ENCODE assay signal across 2 cellular contexts in the genomic region with DNA sequence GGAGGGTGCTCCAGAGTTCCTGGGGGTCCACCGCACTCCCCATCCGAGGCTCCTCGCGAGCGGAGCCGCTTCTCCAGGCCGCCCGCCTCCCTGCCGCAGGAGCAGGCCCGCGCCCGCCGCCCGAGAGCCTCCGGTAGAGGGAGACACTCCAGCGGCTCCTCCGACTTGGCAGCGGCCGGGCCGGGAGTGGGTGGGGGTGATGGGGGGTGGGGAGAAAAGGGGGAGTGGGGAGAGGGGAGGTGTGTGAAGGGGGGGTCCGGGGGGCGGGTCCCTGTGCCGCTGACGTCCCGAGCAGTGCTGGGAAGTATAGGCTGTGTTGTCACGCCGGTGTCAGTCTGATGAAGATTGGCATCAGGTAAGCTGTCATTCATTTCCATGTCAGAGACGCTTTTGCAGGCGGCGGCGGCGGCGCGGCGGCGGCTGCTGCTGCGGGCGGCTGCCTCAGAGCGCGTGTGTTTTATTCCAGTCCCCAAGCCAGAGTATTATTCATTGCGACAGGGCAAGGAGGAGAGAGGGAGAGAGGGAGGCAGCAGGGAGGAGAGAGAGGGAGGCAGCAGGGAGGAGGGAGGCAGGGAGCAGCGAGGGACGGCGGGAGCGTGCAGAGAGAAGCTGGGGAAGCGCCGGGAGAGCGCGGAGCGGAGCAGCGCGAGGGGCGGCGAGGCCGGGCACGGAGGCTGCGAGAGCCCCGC.
TF ChIP-seq lines count a peak whose summit lies in the region.

A gene with protein sequence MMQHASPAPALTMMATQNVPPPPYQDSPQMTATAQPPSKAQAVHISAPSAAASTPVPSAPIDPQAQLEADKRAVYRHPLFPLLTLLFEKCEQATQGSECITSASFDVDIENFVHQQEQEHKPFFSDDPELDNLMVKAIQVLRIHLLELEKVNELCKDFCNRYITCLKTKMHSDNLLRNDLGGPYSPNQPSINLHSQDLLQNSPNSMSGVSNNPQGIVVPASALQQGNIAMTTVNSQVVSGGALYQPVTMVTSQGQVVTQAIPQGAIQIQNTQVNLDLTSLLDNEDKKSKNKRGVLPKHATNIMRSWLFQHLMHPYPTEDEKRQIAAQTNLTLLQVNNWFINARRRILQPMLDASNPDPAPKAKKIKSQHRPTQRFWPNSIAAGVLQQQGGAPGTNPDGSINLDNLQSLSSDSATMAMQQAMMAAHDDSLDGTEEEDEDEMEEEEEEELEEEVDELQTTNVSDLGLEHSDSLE (plus strand): TSS at position 330 of the 689 bp plus-strand sequence. CDS start 186,555 bp downstream, outside the sequence.

TF ChIP-seq in HEK293T, 16 proteins besides CTCF, POLR2A, EP300 and RAD21 (continued from another document):
- TF ChIP-seq ELF4 (IDR thresholded peaks at IDR 0.05), result no peak
- TF ChIP-seq FOXA1 (IDR thresholded peaks at IDR 0.05), result no peak

TF ChIP-seq in neural cell, 6 proteins besides CTCF, POLR2A, EP300 and RAD21 (continued from another document):
- TF ChIP-seq, protein P1, sequence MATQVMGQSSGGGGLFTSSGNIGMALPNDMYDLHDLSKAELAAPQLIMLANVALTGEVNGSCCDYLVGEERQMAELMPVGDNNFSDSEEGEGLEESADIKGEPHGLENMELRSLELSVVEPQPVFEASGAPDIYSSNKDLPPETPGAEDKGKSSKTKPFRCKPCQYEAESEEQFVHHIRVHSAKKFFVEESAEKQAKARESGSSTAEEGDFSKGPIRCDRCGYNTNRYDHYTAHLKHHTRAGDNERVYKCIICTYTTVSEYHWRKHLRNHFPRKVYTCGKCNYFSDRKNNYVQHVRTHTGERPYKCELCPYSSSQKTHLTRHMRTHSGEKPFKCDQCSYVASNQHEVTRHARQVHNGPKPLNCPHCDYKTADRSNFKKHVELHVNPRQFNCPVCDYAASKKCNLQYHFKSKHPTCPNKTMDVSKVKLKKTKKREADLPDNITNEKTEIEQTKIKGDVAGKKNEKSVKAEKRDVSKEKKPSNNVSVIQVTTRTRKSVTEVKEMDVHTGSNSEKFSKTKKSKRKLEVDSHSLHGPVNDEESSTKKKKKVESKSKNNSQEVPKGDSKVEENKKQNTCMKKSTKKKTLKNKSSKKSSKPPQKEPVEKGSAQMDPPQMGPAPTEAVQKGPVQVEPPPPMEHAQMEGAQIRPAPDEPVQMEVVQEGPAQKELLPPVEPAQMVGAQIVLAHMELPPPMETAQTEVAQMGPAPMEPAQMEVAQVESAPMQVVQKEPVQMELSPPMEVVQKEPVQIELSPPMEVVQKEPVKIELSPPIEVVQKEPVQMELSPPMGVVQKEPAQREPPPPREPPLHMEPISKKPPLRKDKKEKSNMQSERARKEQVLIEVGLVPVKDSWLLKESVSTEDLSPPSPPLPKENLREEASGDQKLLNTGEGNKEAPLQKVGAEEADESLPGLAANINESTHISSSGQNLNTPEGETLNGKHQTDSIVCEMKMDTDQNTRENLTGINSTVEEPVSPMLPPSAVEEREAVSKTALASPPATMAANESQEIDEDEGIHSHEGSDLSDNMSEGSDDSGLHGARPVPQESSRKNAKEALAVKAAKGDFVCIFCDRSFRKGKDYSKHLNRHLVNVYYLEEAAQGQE (IDR thresholded peaks at IDR 0.05; ENCODE audit: borderline replicate concordance), result peak; percentile 83
- TF ChIP-seq POLR2AphosphoS5 (IDR thresholded peaks at IDR 0.05) (peak; percentile 95), TAF1 (IDR thresholded peaks at IDR 0.05; ENCODE audit: low read depth) (peak; percentile 92), MXI1 (conservative IDR thresholded peaks at IDR 0.05; ENCODE audit: poor library complexity, severe bottlenecking) (peak; percentile 75), EZH2 (IDR thresholded peaks at IDR 0.05; ENCODE audit: borderline replicate concordance, insufficient read depth, low read length, poor library complexity, severe bottlenecking) (no peak)
